Comparison of ENCODE assay signal across 11 cellular contexts in genomic region chr20:18904624-18905023, GRCh38.
DNase-seq lines count a peak whose midpoint lies in the region; ATAC-seq and TF ChIP-seq lines count a peak whose summit lies in the region.
"Had no signal": no experiment of that assay in that cellular context is flagged by ENCODE, and none has a peak within 500 bp of the region (broad histone marks: within the 10 kb centered on the region; RNA-seq: fewer than 3 reads in every experiment).

No MANE protein-coding gene starts in this region.

- H3K27me3 Mint-ChIP-seq in WTC11 (ENCODE audit: low read depth), result no peaks in the 10 kb centered on the region; the same call in 1 of the 2 replicates

- H3K4me3 ChIP-seq in HCT116 (replicated peaks in 1 of 2; ENCODE audit: low read depth in 1 of 2, low read length in 2 of 2), result no peak overlapping the region
- no peak overlapping the region for H3K4me3 ChIP-seq in mucosa of descending colon
- H3K4me3 ChIP-seq: skin epidermis had no signal

- H3K27me3 ChIP-seq in HCT116 (ENCODE audit: insufficient read depth, low read length), result peaks cover 15% of the 10 kb centered on the region; the same call in 1 of the 2 replicates

- no TSS peak for BruUV-seq in HCT116 (replicated peaks; lab: Mats Ljungman, UMichigan)

- RAD21 ChIA-PET in HCT116 (lab: Charles Lee; ENCODE audit: low non-redundant PET in 1 of 2, low total read pairs in 2 of 2, uncharacterized antibody in 2 of 2, unreplicated experiment in 2 of 2), result no interaction called here

- no peak overlapping the region for H3K4me3 Mint-ChIP-seq in WTC11
- H3K4me3 Mint-ChIP-seq: activated naive CD8-positive, alpha-beta T cell had no signal

- POLR2A ChIA-PET in HCT116 (lab: Charles Lee) (no interaction called here), WTC11 (lab: Charles Lee) (no interaction called here)

- H3K9me3 ChIP-seq in HCT116 (ENCODE audit: control insufficient read depth in 1 of 2, insufficient read depth in 1 of 2, low read depth in 1 of 2, low read length in 2 of 2), result no peaks in the 10 kb centered on the region
- H3K9me3 ChIP-seq in mucosa of descending colon, result no peaks in the 10 kb centered on the region

- H3K36me3 Mint-ChIP-seq in WTC11, result no peaks in the 10 kb centered on the region
- H3K36me3 Mint-ChIP-seq: activated naive CD8-positive, alpha-beta T cell had no signal

- H3K79me2 ChIP-seq in HCT116 (ENCODE audit: insufficient read depth, low read length), result no peaks in the 10 kb centered on the region

- H4K20me1 ChIP-seq in HCT116 (ENCODE audit: insufficient read depth), result no peaks in the 10 kb centered on the region

- H3K36me3 ChIP-seq in HCT116 (ENCODE audit: control insufficient read depth in 1 of 2, insufficient read depth in 2 of 2, low read length in 2 of 2) (no peaks in the 10 kb centered on the region), mucosa of descending colon (ENCODE audit: low read depth) (no peaks in the 10 kb centered on the region)

- peaks cover 37% of the 10 kb centered on the region for H3K4me1 Mint-ChIP-seq in WTC11

- H3K4me2 ChIP-seq in HCT116 (ENCODE audit: low read length), result no peak overlapping the region

- TF ChIP-seq CTCF in HCT116 (IDR thresholded peaks at IDR 0.05 in 2 of 3, conservative IDR thresholded peaks at IDR 0.05 in 1 of 3; ENCODE audit: borderline replicate concordance in 1 of 3, insufficient read depth in 1 of 3, low read depth in 2 of 3, low read length in 2 of 3) (peak in 1 of 3 experiments; percentile 18; a peak in 2 of 6 replicates), WTC11 (IDR thresholded peaks at IDR 0.05) (no peak), mucosa of descending colon (IDR thresholded peaks at IDR 0.05) (no peak)

- no peak overlapping the region for H3K27ac ChIP-seq in HCT116 (ENCODE audit: low read depth, low read length)
- H3K27ac ChIP-seq: skin epidermis had no signal

- no peak overlapping the region for H2AFZ ChIP-seq in HCT116 (ENCODE audit: low read depth, low read length, poor library complexity, severe bottlenecking)

- peak; percentile 34; the same call in 1 of the 2 replicates for TF ChIP-seq RAD21 in HCT116 (IDR thresholded peaks at IDR 0.05; ENCODE audit: low read depth)

- no peaks in the 10 kb centered on the region for H3K9me2 ChIP-seq in HCT116 (ENCODE audit: insufficient read depth)

- no peak for TF ChIP-seq POLR2A in HCT116 (IDR thresholded peaks at IDR 0.05; ENCODE audit: borderline replicate concordance, extremely low read depth, insufficient read depth, insufficient read length)

- no peaks in the 10 kb centered on the region for H3K4me1 ChIP-seq in HCT116 (ENCODE audit: control insufficient read depth in 1 of 2, insufficient read depth in 2 of 2, low read length in 2 of 2)
- no peaks in the 10 kb centered on the region for H3K4me1 ChIP-seq in mucosa of descending colon (ENCODE audit: low read depth)

- CTCF ChIA-PET in HCT116 (lab: Charles Lee) (interaction anchor here (1.9 kb wide), 1 partner anchor 679 kb away, joined by 8 read pairs; no protein-coding TSS in a partner anchor), WTC11 (lab: Charles Lee) (interaction anchor here (0.6 to 2.1 kb wide), 37 partner anchors 8 to 866 kb away, joined by 3 to 18 read pairs (median 3); partner anchors contain the start of gene SCP2D1)

- H3K9me3 Mint-ChIP-seq in WTC11, result peaks cover 9% of the 10 kb centered on the region

- peak; percentile 68 for DNase-seq in DMS53 (lab: John Stamatoyannopoulos, UW)
- DNase-seq in HCT116 (ENCODE audit: low read depth, low spot score), result peak; percentile 1
- peak; percentile 13 for DNase-seq in WTC11 (ENCODE audit: low spot score)
- peak in 1 of 3 donors; percentile 36 for DNase-seq in mucosa of descending colon
- DNase-seq in stimulated activated CD4-positive, alpha-beta T cell treated with anti-CD3 and anti-CD28 coated beads, Interleukin-12 subunit alpha, Interleukin-12 subunit beta, amount 100 ng/mL, for 4 hours, result no peak
- DNase-seq in stimulated activated CD4-positive, alpha-beta T cell treated with anti-CD3 and anti-CD28 coated beads, Interleukin-2, amount 100 ng/mL, for 48 hours, result no peak
- DNase-seq in NCI-H748 treated with DMSO at 0.1 percent for 48 hours (lab: John Stamatoyannopoulos, UW), result no peak
- DNase-seq: NCI-H2029 treated with DMSO at 0.1 percent for 48 hours had no signal

- ATAC-seq in HCT116 (peak; percentile 49; the same call in 1 of the 2 replicates), WTC11 (peak; percentile 62; the same call in 1 of the 2 replicates), mucosa of descending colon (peak; percentile 37), GM19463 (IDR thresholded peaks at IDR 0.05; ENCODE audit: unreplicated experiment) (no peak)

- intact Hi-C loops in HCT116 (cut with micrococcal nuclease) (no loop called here), mucosa of descending colon (cut with DNase I, micrococcal nuclease) (no loop called here)

- no peak overlapping the region for H3K9ac ChIP-seq in HCT116 (ENCODE audit: low read length)

- no peak overlapping the region for H3K27ac Mint-ChIP-seq in WTC11
- H3K27ac Mint-ChIP-seq: activated naive CD8-positive, alpha-beta T cell had no signal

TF ChIP-seq in HCT116, 20 proteins besides CTCF, POLR2A, EP300 and RAD21:
- TF ChIP-seq CBX3 (IDR thresholded peaks at IDR 0.05; ENCODE audit: low read depth), result no peak
- no peak for TF ChIP-seq FOSL1 (IDR thresholded peaks at IDR 0.05; ENCODE audit: low read depth)
TF ChIP-seq in HCT116: peak in this region for 0.

TF ChIP-seq in WTC11, 78 proteins besides CTCF, POLR2A, EP300 and RAD21 (continues in another document):
- TF ChIP-seq HMGXB4 (CRISPR knock-in tag; IDR thresholded peaks at IDR 0.05) (no peak), ZNF396 (CRISPR knock-in tag; IDR thresholded peaks at IDR 0.05; ENCODE audit: borderline replicate concordance) (no peak), MAX (CRISPR knock-in tag; IDR thresholded peaks at IDR 0.05) (no peak), USF2 (CRISPR knock-in tag; IDR thresholded peaks at IDR 0.05) (no peak), TP53 (CRISPR knock-in tag; IDR thresholded peaks at IDR 0.05) (no peak), FOXK1 (CRISPR knock-in tag; IDR thresholded peaks at IDR 0.05) (no peak), ARID4B (CRISPR knock-in tag; IDR thresholded peaks at IDR 0.05; ENCODE audit: borderline replicate concordance) (no peak), NR3C1 (CRISPR knock-in tag; conservative IDR thresholded peaks at IDR 0.05; ENCODE audit: low read depth) (no peak)

Comparison
In these comparisons a context has a peak if more than half of its experiments do, and no peak if none do; other contexts are left out.
1. DNase-seq: peak in DMS53 (single experiment), HCT116 (single experiment) and WTC11 (single experiment); none in stimulated activated CD4-positive, alpha-beta T cell treated with anti-CD3 and anti-CD28 coated beads, Interleukin-12 subunit alpha, Interleukin-12 subunit beta, amount 100 ng/mL, for 4 hours (single experiment), stimulated activated CD4-positive, alpha-beta T cell treated with anti-CD3 and anti-CD28 coated beads, Interleukin-2, amount 100 ng/mL, for 48 hours (0 of 2) and NCI-H748 treated with DMSO at 0.1 percent for 48 hours (single experiment).